1 cellular context compared by ENCODE assay signal in the genomic region with DNA sequence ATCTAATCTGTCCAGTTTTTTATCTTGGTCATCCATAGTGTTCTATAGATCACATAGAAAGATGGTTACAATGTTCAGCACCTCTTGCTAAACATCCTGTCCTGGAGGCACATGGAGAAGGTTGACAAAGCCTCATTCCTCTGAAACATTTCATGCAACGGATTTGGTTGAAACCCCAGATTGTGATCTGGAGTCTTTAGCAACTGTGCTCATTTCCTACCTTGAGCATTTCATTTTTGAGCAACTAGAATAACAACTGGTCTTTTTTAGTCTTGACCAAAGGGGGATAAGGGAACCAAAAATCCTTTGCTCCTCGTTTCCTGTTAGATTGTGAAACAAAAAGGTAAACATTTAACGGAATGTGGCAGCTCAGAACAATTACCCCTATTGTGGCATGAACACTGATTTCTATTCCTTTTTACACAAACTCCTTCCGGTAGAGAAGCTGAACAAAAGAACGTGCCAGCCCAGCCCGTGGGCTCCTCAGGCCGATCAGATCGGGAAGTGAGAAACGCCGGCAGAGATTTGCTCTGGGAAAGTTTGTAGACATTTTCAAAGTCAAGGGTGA.
TF ChIP-seq lines count a peak whose summit lies in the region.

No MANE protein-coding gene starts in this region.

TF ChIP-seq in HepG2, 621 proteins besides CTCF, POLR2A, EP300 and RAD21 (continued from another document and continues in another):
- TF ChIP-seq KLF16 (CRISPR knock-in tag; IDR thresholded peaks at IDR 0.05), result peak in 1 of 2 experiments; percentile 88; a peak in 2 of 4 replicates
- no peak for TF ChIP-seq ZNF33A (CRISPR knock-in tag; IDR thresholded peaks at IDR 0.05; ENCODE audit: borderline replicate concordance)
- TF ChIP-seq HOMEZ (CRISPR knock-in tag; IDR thresholded peaks at IDR 0.05; ENCODE audit: low read depth), result peak; percentile 79; the same call in 1 of the 2 replicates
- TF ChIP-seq HHEX (CRISPR knock-in tag; IDR thresholded peaks at IDR 0.05), result 0 out of 2 replicates have a peak, but pooled peaks have one; percentile 34
- no peak for TF ChIP-seq ZNF430 (CRISPR knock-in tag; IDR thresholded peaks at IDR 0.05)
- TF ChIP-seq FIP1L1 (IDR thresholded peaks at IDR 0.05; ENCODE audit: borderline replicate concordance, insufficient read depth, low read depth, low read length), result no peak
- TF ChIP-seq SMARCC2 (IDR thresholded peaks at IDR 0.05), result no peak
- TF ChIP-seq ZNF10 (CRISPR knock-in tag; IDR thresholded peaks at IDR 0.05; ENCODE audit: borderline replicate concordance, low read depth), result no peak
- peak; percentile 54; the same call in 1 of the 2 replicates for TF ChIP-seq ZBTB34 (CRISPR knock-in tag; IDR thresholded peaks at IDR 0.05)
- peak; percentile 51; the same call in 1 of the 2 replicates for TF ChIP-seq CBFB (CRISPR knock-in tag; IDR thresholded peaks at IDR 0.05)
- TF ChIP-seq HDAC1 (CRISPR knock-in tag; IDR thresholded peaks at IDR 0.05), result peak; percentile 79
- no peak for TF ChIP-seq RELA (CRISPR knock-in tag; IDR thresholded peaks at IDR 0.05)
- TF ChIP-seq ATF6 (CRISPR knock-in tag; conservative IDR thresholded peaks at IDR 0.05), result 0 out of 2 replicates have a peak, but pooled peaks have one; percentile 28
- TF ChIP-seq ZNF331 (CRISPR knock-in tag; IDR thresholded peaks at IDR 0.05), result peak; percentile 42; the same call in 1 of the 2 replicates
- peak; percentile 94 for TF ChIP-seq HMG20B (CRISPR knock-in tag; conservative IDR thresholded peaks at IDR 0.05)
- TF ChIP-seq RAD51 (IDR thresholded peaks at IDR 0.05; ENCODE audit: borderline replicate concordance), result no peak
- TF ChIP-seq NAIF1 (CRISPR knock-in tag; IDR thresholded peaks at IDR 0.05; ENCODE audit: borderline replicate concordance), result no peak
- TF ChIP-seq ZNF800 (CRISPR knock-in tag; IDR thresholded peaks at IDR 0.05), result no peak; the same call in 1 of the 2 replicates
- no peak for TF ChIP-seq ZNF878 (CRISPR knock-in tag; IDR thresholded peaks at IDR 0.05)
- no peak; the same call in 1 of the 2 replicates for TF ChIP-seq TGIF2 (CRISPR knock-in tag; IDR thresholded peaks at IDR 0.05)
- peak; percentile 97 for TF ChIP-seq MED1 (CRISPR knock-in tag; IDR thresholded peaks at IDR 0.05)
- TF ChIP-seq GABPA (IDR thresholded peaks at IDR 0.05; ENCODE audit: low read depth, low read length), result no peak
- peak; percentile 76 for TF ChIP-seq GABPA (CRISPR knock-in tag; IDR thresholded peaks at IDR 0.05; ENCODE audit: low read depth)
- TF ChIP-seq MLX (CRISPR knock-in tag; IDR thresholded peaks at IDR 0.05), result peak; percentile 75
- TF ChIP-seq TARDBP (CRISPR knock-in tag; IDR thresholded peaks at IDR 0.05), result peak; percentile 70
- TF ChIP-seq ZNF580 (CRISPR knock-in tag; IDR thresholded peaks at IDR 0.05; ENCODE audit: borderline replicate concordance, low read depth), result peak; percentile 42; the same call in 1 of the 2 replicates
- peak; percentile 84 for TF ChIP-seq PAXIP1 (CRISPR knock-in tag; conservative IDR thresholded peaks at IDR 0.05)
- TF ChIP-seq BORCS8-MEF2B (CRISPR knock-in tag; IDR thresholded peaks at IDR 0.05), result no peak
- TF ChIP-seq ZNF17 (CRISPR knock-in tag; IDR thresholded peaks at IDR 0.05), result no peak
- no peak for TF ChIP-seq ZNF780A (CRISPR knock-in tag; IDR thresholded peaks at IDR 0.05)
- TF ChIP-seq ZKSCAN5 (CRISPR knock-in tag; IDR thresholded peaks at IDR 0.05), result peak; percentile 87
- no peak for TF ChIP-seq ZNF841 (CRISPR knock-in tag; IDR thresholded peaks at IDR 0.05; ENCODE audit: borderline replicate concordance)
- TF ChIP-seq ZMAT3 (CRISPR knock-in tag; conservative IDR thresholded peaks at IDR 0.05), result no peak
- no peak for TF ChIP-seq BRCA1 (CRISPR knock-in tag; IDR thresholded peaks at IDR 0.05)
- no peak for TF ChIP-seq MAZ (IDR thresholded peaks at IDR 0.05; ENCODE audit: borderline replicate concordance, low read depth, low read length)
- TF ChIP-seq MAZ (CRISPR knock-in tag; IDR thresholded peaks at IDR 0.05; ENCODE audit: low read depth), result peak; percentile 21; the same call in 1 of the 2 replicates
- TF ChIP-seq SOX13 (IDR thresholded peaks at IDR 0.05), result peak; percentile 99
- peak in 1 of 2 experiments; percentile 100; a peak in 2 of 4 replicates for TF ChIP-seq SOX13 (CRISPR knock-in tag; conservative IDR thresholded peaks at IDR 0.05 in 1 of 2, IDR thresholded peaks at IDR 0.05 in 1 of 2)
- TF ChIP-seq ARNT2 (CRISPR knock-in tag; IDR thresholded peaks at IDR 0.05; ENCODE audit: low read depth), result peak; percentile 81
- peak; percentile 83 for TF ChIP-seq NCOA1 (CRISPR knock-in tag; IDR thresholded peaks at IDR 0.05)
- no peak for TF ChIP-seq PRMT3 (CRISPR knock-in tag; IDR thresholded peaks at IDR 0.05; ENCODE audit: borderline replicate concordance, low read depth)
- TF ChIP-seq GATA4 (IDR thresholded peaks at IDR 0.05; ENCODE audit: borderline replicate concordance, low read depth), result peak; percentile 71; the same call in 1 of the 2 replicates
- TF ChIP-seq ZBTB3 (CRISPR knock-in tag; IDR thresholded peaks at IDR 0.05; ENCODE audit: borderline replicate concordance, low read depth), result no peak
- no peak for TF ChIP-seq HNRNPL (IDR thresholded peaks at IDR 0.05; ENCODE audit: low read depth, low read length)
- peak; percentile 41; the same call in 1 of the 2 replicates for TF ChIP-seq JUNB (CRISPR knock-in tag; IDR thresholded peaks at IDR 0.05; ENCODE audit: borderline replicate concordance)
- peak; percentile 9 for TF ChIP-seq ZNF781 (CRISPR knock-in tag; IDR thresholded peaks at IDR 0.05; ENCODE audit: borderline replicate concordance, not compliant biosample characterization)
- peak; percentile 64 for TF ChIP-seq BHLHE40 (IDR thresholded peaks at IDR 0.05; ENCODE audit: low read length)
- no peak; the same call in 1 of the 2 replicates for TF ChIP-seq JUN (CRISPR knock-in tag; IDR thresholded peaks at IDR 0.05)
- TF ChIP-seq, protein P1, sequence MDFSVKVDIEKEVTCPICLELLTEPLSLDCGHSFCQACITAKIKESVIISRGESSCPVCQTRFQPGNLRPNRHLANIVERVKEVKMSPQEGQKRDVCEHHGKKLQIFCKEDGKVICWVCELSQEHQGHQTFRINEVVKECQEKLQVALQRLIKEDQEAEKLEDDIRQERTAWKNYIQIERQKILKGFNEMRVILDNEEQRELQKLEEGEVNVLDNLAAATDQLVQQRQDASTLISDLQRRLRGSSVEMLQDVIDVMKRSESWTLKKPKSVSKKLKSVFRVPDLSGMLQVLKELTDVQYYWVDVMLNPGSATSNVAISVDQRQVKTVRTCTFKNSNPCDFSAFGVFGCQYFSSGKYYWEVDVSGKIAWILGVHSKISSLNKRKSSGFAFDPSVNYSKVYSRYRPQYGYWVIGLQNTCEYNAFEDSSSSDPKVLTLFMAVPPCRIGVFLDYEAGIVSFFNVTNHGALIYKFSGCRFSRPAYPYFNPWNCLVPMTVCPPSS (IDR thresholded peaks at IDR 0.05), result no peak
- TF ChIP-seq NR3C1 (CRISPR knock-in tag; IDR thresholded peaks at IDR 0.05), result no peak
- TF ChIP-seq ZNF205 (CRISPR knock-in tag; IDR thresholded peaks at IDR 0.05), result peak; percentile 85; the same call in 1 of the 2 replicates
- TF ChIP-seq U2AF1 (optimal IDR thresholded peaks at IDR 0.05; ENCODE audit: low read depth, low read length), result no peak
- 0 out of 2 replicates have a peak, but pooled peaks have one; percentile 67 for TF ChIP-seq MBD4 (IDR thresholded peaks at IDR 0.05; ENCODE audit: borderline replicate concordance, low read length)
- TF ChIP-seq CEBPG (CRISPR knock-in tag; IDR thresholded peaks at IDR 0.05), result peak; percentile 91
